8 cellular contexts compared by ENCODE assay signal in the genomic region with DNA sequence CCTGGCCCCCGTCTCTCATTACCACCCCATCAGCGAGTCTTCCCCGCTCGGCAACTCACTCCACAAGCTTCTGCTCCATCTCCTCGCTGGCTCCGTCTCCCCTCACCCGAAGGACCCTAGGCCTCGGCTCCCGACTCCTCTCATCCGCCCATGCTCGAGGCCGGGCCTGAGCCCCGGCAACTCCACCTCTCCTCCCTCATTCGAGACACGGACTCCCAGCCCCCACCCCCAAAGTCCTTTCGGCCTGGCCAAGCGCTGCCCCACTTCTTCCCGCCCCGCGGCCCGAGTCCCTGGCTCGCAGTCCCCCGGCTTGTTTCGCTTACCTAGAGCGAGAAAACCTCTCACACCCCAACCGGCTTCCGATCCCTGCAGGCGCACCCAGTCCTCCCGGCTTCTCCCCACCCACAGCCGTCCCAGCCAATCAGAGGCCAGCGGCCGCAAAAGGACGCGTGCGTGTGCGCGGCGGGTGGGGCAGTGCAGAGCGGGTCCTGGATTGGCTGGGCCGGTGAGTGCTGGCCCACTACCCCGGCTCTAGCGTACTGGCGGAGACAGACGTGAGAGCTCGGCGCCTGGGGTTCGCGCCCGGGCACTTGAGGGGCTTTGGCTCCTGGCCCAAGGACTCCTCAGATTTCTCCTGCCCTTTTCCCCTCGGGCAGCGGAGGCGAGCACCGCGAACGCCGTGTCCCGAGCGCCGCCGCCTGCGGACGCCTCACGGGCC. TPM values are rescaled to one million over a fixed set of nuclear protein-coding genes. Genes with fewer than 3 reads are reported as not detected.
DNase-seq lines count a peak whose midpoint lies in the region; ATAC-seq and TF ChIP-seq lines count a peak whose summit lies in the region.

HIGD1A (minus strand) TSS at position 378 of the 718 bp plus-strand sequence. CDS start 10,237 bp downstream, outside the sequence.

- H3K36me3 ChIP-seq in heart right ventricle (no peaks in the 10 kb centered on the region), upper lobe of right lung (no peaks in the 10 kb centered on the region)

- intact Hi-C loops in T-helper 1 cell treated with Interleukin-12 subunit alpha and Interleukin-12 subunit beta and Interleukin-4 antibody, amounts not matched to agents 30 ng/mL and 1 ng/mL, for 36 hours (cut with micrococcal nuclease), result loop anchor here (1.0 to 2.0 kb wide), 17 partner anchors 13 to 887 kb away; partner anchors contain the start of genes ABHD5, ANO10, CCDC13 and NKTR
- intact Hi-C loops in heart right ventricle (cut with DNase I) (no loop called here), posterior vena cava (cut with DNase I) (no loop called here), upper lobe of right lung (cut with DNase I) (no loop called here)

- peak within 1 kb of the TSS; percentile 56 to 96 (median 74) for H3K4me3 ChIP-seq in heart right ventricle
- H3K4me3 ChIP-seq in upper lobe of right lung, result peak within 1 kb of the TSS; percentile 89

- H3K27me3 ChIP-seq in heart right ventricle (peaks cover 0 to 8% (median 0%) of the 10 kb centered on the region in 7 donors), upper lobe of right lung (no peaks in the 10 kb centered on the region)

- in situ Hi-C loops in GM13976 (cut with MboI; ENCODE audit: low sequenced_read_pairs, unreplicated experiment), result no loop called here

- H3K27ac ChIP-seq in heart right ventricle, result peak within 1 kb of the TSS; percentile 74 to 98 (median 93)
- peak within 1 kb of the TSS; percentile 92 for H3K27ac ChIP-seq in upper lobe of right lung

- peak; percentile 97 for ATAC-seq in HG02870 (IDR thresholded peaks at IDR 0.05; ENCODE audit: unreplicated experiment)
- peak; percentile 99 to 100 (median 100) for ATAC-seq in heart right ventricle
- peak; percentile 99 for ATAC-seq in upper lobe of right lung

- DNase-seq in GM13976 (ENCODE audit: low spot score) (peak; percentile 98), NCI-H146 treated with DMSO at 0.1 percent for 48 hours (lab: John Stamatoyannopoulos, UW; ENCODE audit: unreplicated experiment) (peak; percentile 73), amniotic epithelial cell (ENCODE audit: low read depth) (peak; percentile 91), heart right ventricle (peak; percentile 96), posterior vena cava (ENCODE audit: low spot score) (peak; percentile 99), upper lobe of right lung (peak; percentile 99)

- TF ChIP-seq CTCF in GM13976 (IDR thresholded peaks at IDR 0.05; ENCODE audit: borderline replicate concordance, control extremely low read depth, extremely low read depth, insufficient read depth, missing control alignments), result no peak
- no peak for TF ChIP-seq CTCF in heart right ventricle (IDR thresholded peaks at IDR 0.05)
- TF ChIP-seq CTCF in upper lobe of right lung (IDR thresholded peaks at IDR 0.05), result no peak

- WGBS in heart right ventricle, 2 donors, result 0 to 1% methylated on average over 63 of the region's 63 CpGs

- H3K4me1 ChIP-seq in heart right ventricle, result peaks cover 0 to 52% (median 42%) of the 10 kb centered on the region in 9 donors
- H3K4me1 ChIP-seq in upper lobe of right lung, result peaks cover 37% of the 10 kb centered on the region

- no peaks in the 10 kb centered on the region for H3K9me3 ChIP-seq in heart right ventricle
- H3K9me3 ChIP-seq in upper lobe of right lung, result no peaks in the 10 kb centered on the region

RNA-seq across cellular contexts. Expression of gene HIGD1A, which starts in this region (rescaled TPM):
- 74.2 and 76.8 TPM in 2 replicates for total RNA-seq in T-helper 1 cell treated with Interleukin-12 subunit alpha and Interleukin-12 subunit beta and Interleukin-4 antibody, amounts not matched to agents 30 ng/mL and 1 ng/mL, for 36 hours
- total RNA-seq in heart right ventricle (100 to 1,000 TPM; 276 to 397 (median 331) TPM), posterior vena cava (100 to 1,000 TPM; 163 to 204 TPM), upper lobe of right lung (79.7 TPM)
- 100 to 1,000 TPM; 179 to 399 TPM for polyA plus RNA-seq in heart right ventricle

Comparison
In these comparisons a context has a peak if more than half of its experiments do, and no peak if none do; other contexts are left out.
1. Peak in every context shown above with its lines: DNase-seq, ATAC-seq, H3K4me3 ChIP-seq and H3K27ac ChIP-seq.